In the genomic region with DNA sequence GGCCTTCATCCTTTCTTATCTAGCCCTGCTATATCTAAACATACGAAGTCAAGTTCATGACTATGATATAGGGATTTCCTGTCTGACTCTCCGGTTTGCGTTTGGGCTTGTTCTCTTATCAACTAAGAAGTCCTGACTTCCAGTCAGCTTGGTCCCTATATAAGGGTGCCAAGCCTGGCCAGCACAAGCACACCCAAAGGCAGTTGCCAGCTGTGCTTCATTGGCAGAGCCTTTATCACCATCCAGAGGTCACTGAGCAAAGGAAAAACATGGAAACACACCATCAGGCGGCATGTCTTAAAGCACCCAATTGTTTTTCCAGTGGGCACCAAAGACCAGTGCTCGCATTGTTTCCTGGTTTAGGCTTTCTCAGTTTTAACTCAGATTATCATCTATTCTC, we compare ENCODE assay signal across 19 cellular contexts.
DNase-seq lines count a peak whose midpoint lies in the region; ATAC-seq and TF ChIP-seq lines count a peak whose summit lies in the region.
"Had no signal": no experiment of that assay in that cellular context is flagged by ENCODE, and none has a peak within 500 bp of the region (broad histone marks: within the 10 kb centered on the region; RNA-seq: fewer than 3 reads in every experiment).

No MANE protein-coding gene starts in this region.

- H2BK120ac ChIP-seq in IMR-90 (ENCODE audit: low read depth, low read length): no peak overlapping the region

- peak overlapping the region; percentile 79 for H3K23ac ChIP-seq in IMR-90 (ENCODE audit: low read depth, low read length)

- H3K18ac ChIP-seq in IMR-90 (ENCODE audit: low read depth, low read length): no peak overlapping the region; the same call in 1 of the 2 replicates

- H4K5ac ChIP-seq in IMR-90 (ENCODE audit: low read depth, low read length): peak overlapping the region; percentile 4; the same call in 1 of the 2 replicates

- no peak overlapping the region; the same call in 1 of the 2 replicates for H2BK20ac ChIP-seq in IMR-90 (ENCODE audit: low read depth, low read length)

- H3K27ac ChIP-seq in IMR-90 (ENCODE audit: insufficient read depth, low read length) (peak overlapping the region; percentile 63; the same call in 1 of the 2 replicates), aorta (ENCODE audit: low read depth in 1 of 2, low read length in 2 of 2) (peak overlapping the region; percentile 66 to 87)
- H3K27ac ChIP-seq: SK-N-MC had no signal

- no peak for TF ChIP-seq RAD21 in IMR-90 (IDR thresholded peaks at IDR 0.05; ENCODE audit: low read length)

- no peak overlapping the region for H3K4me3 Mint-ChIP-seq in chondrocyte (ENCODE audit: unreplicated experiment)
- H3K4me3 Mint-ChIP-seq: B cell, CD14-positive monocyte had no signal

- 100% methylated on average over 1 of the region's 5 CpGs; no CpG with 5 or more reads in 1 of the 2 experiments for WGBS in IMR-90 (ENCODE audit: extremely low coverage in 2 of 2, insufficient read length in 1 of 2), 2 experiments
- 10 to 16% methylated on average over 5 of the region's 5 CpGs for WGBS in aorta, 2 donors

- dilution Hi-C loops in IMR-90 (cut with HindIII; ENCODE audit: low sequenced_read_pairs, unreplicated experiment): no loop called here

- in situ Hi-C loops in IMR-90 (cut with MboI; ENCODE audit: low sequenced_read_pairs): loop anchor here (10.0 kb wide), 1 partner anchor 150 kb away; no protein-coding TSS in a partner anchor

- H3K27me3 ChIP-seq in IMR-90 (ENCODE audit: control insufficient read depth, insufficient read depth, low read length): no peaks in the 10 kb centered on the region
- H3K27me3 ChIP-seq in aorta (ENCODE audit: control insufficient read depth in 1 of 2, insufficient read depth in 2 of 2, low read length in 1 of 2): no peaks in the 10 kb centered on the region

- no peak overlapping the region for H2AFZ ChIP-seq in IMR-90 (replicated peaks; ENCODE audit: low read length, poor library complexity)

- H2AK5ac ChIP-seq in IMR-90 (ENCODE audit: low read depth, low read length): 0 out of 2 replicates have a peak overlapping the region, but pooled peaks have one; percentile 4

- TF ChIP-seq CTCF in IMR-90 (conservative IDR thresholded peaks at IDR 0.05; ENCODE audit: low read depth, low read length) (no peak), chondrocyte (IDR thresholded peaks at IDR 0.05) (no peak)

- H4K8ac ChIP-seq in IMR-90 (ENCODE audit: low read depth in 2 of 2, low read length in 2 of 2): 0 out of 4 replicates have a peak overlapping the region, but pooled peaks of 1 of the 2 experiments have one; percentile 22

- no peak overlapping the region for H3K4me2 ChIP-seq in IMR-90 (ENCODE audit: low read depth, low read length)

- no peak for TF ChIP-seq POLR2A in IMR-90 (IDR thresholded peaks at IDR 0.05; ENCODE audit: low read depth, low read length)

- no peak for DNase-seq in left ventricle myocardium superior
- DNase-seq in Right ventricle myocardium superior: no peak
- DNase-seq in IMR-90: no peak
- DNase-seq in chondrocyte (ENCODE audit: low spot score): no peak
- DNase-seq in aorta: no peak
- no peak for DNase-seq in NOMO-1 (lab: John Stamatoyannopoulos, UW; ENCODE audit: unreplicated experiment in 2 of 2)
- DNase-seq: KBM-7, MM.1S, NCI-H1048, NCI-H1417 treated with DMSO at 0.1 percent for 48 hours, NCI-H187, NCI-H446, NCI-H526, OCI-M1, SHP77 had no signal

- H3K27ac Mint-ChIP-seq in chondrocyte (ENCODE audit: unreplicated experiment): peak overlapping the region; percentile 37
- H3K27ac Mint-ChIP-seq: B cell had no signal

- no peak overlapping the region for H3K4me3 ChIP-seq in IMR-90 (ENCODE audit: insufficient read depth, low read depth, low read length)
- no peak overlapping the region for H3K4me3 ChIP-seq in aorta (ENCODE audit: low read length in 2 of 2)
- H3K4me3 ChIP-seq: SK-N-MC had no signal

- H3K36me3 ChIP-seq in IMR-90 (ENCODE audit: control insufficient read depth, insufficient read depth, low read length) (peaks cover 40% of the 10 kb centered on the region), aorta (ENCODE audit: control insufficient read depth in 1 of 2, insufficient read depth in 2 of 2, low read length in 1 of 2) (peaks cover 5 to 12% of the 10 kb centered on the region in 2 donors)

- H3K27me3 Mint-ChIP-seq in chondrocyte (ENCODE audit: low read depth): no peaks in the 10 kb centered on the region
- H3K27me3 Mint-ChIP-seq: B cell had no signal

- H3K9me3 Mint-ChIP-seq in chondrocyte (ENCODE audit: low read depth): no peaks in the 10 kb centered on the region

- CTCF ChIA-PET in IMR-90 (lab: Yijun Ruan, JAX): no interaction called here

- H2BK15ac ChIP-seq in IMR-90 (ENCODE audit: low read depth, low read length): 0 out of 3 replicates have a peak overlapping the region, but pooled peaks have one; percentile 38

- H3K4me1 ChIP-seq in IMR-90 (ENCODE audit: control insufficient read depth, insufficient read depth, low read length): peaks cover 17% of the 10 kb centered on the region
- H3K4me1 ChIP-seq in aorta (ENCODE audit: control insufficient read depth in 1 of 2, insufficient read depth in 2 of 2, low read length in 2 of 2): peaks cover 2 to 4% of the 10 kb centered on the region in 2 donors

- ATAC-seq in left ventricle myocardium superior: peak; percentile 75
- ATAC-seq in Right ventricle myocardium superior (ENCODE audit: poor library complexity): no peak
- no peak for ATAC-seq in IMR-90 (ENCODE audit: low read depth)
- ATAC-seq in aorta (ENCODE audit: low FRiP score): no peak
- ATAC-seq in HG02623 (IDR thresholded peaks at IDR 0.05; ENCODE audit: unreplicated experiment): no peak

- H3K9me3 ChIP-seq in IMR-90 (ENCODE audit: control insufficient read depth, insufficient read depth, low read length) (no peaks in the 10 kb centered on the region), aorta (ENCODE audit: control insufficient read depth, low read length) (no peaks in the 10 kb centered on the region)

- no peak overlapping the region for H2AK9ac ChIP-seq in IMR-90 (replicated peaks; ENCODE audit: low read depth, low read length, poor library complexity)

- POLR2A ChIA-PET in IMR-90 (lab: Charles Lee; ENCODE audit: unreplicated experiment): no interaction called here

- H3K56ac ChIP-seq in IMR-90 (ENCODE audit: extremely low read depth, insufficient read depth, low read length): no peak overlapping the region

- peaks cover 24% of the 10 kb centered on the region for H3K36me3 Mint-ChIP-seq in chondrocyte (ENCODE audit: low read depth)

- no peak overlapping the region for H3K4ac ChIP-seq in IMR-90 (ENCODE audit: low read depth, low read length)

- intact Hi-C loops in left ventricle myocardium superior (cut with micrococcal nuclease) (no loop called here), Right ventricle myocardium superior (cut with DNase I) (no loop called here), IMR-90 (cut with micrococcal nuclease) (no loop called here), aorta (cut with DNase I) (no loop called here)

- peak overlapping the region; percentile 68 for H3K14ac ChIP-seq in IMR-90 (replicated peaks; ENCODE audit: low read depth, low read length)

- no TSS peak for BruUV-seq in IMR-90 (replicated peaks; lab: Mats Ljungman, UMichigan)

- H4K20me1 ChIP-seq in IMR-90 (ENCODE audit: insufficient read depth, low read length): peaks cover 11% of the 10 kb centered on the region; the same call in 1 of the 2 replicates

- peaks cover 38 to 72% of the 10 kb centered on the region in 2 experiments for H3K79me1 ChIP-seq in IMR-90 (ENCODE audit: low read depth in 1 of 2, low read length in 2 of 2)

- H2BK5ac ChIP-seq in IMR-90 (ENCODE audit: low read depth, low read length, poor library complexity, severe bottlenecking): peak overlapping the region; percentile 63

- H4K91ac ChIP-seq in IMR-90 (ENCODE audit: insufficient read depth, low read depth, low read length): no peak overlapping the region

- H3K4me1 Mint-ChIP-seq in chondrocyte (ENCODE audit: low read depth): peaks cover 14% of the 10 kb centered on the region

- no peak overlapping the region for H3K9ac ChIP-seq in IMR-90 (ENCODE audit: low read depth, low read length)

- peaks cover 23% of the 10 kb centered on the region for H3K9me1 ChIP-seq in IMR-90 (ENCODE audit: insufficient read depth, low read length)

TF ChIP-seq in IMR-90, 13 proteins besides CTCF, POLR2A, EP300 and RAD21:
- TF ChIP-seq MAZ (IDR thresholded peaks at IDR 0.05; ENCODE audit: borderline replicate concordance, low read depth, low read length): no peak
- TF ChIP-seq NFE2L2 (IDR thresholded peaks at IDR 0.05; ENCODE audit: low read depth, low read length): no peak
- TF ChIP-seq FOS (IDR thresholded peaks at IDR 0.05; ENCODE audit: low read depth, low read length): no peak
TF ChIP-seq in IMR-90: peak in this region for 0.
